ENCODE assay signal across 1 cellular context in genomic region chr3:128412180-128413002, GRCh38.
TF ChIP-seq lines count a peak whose summit lies in the region.

No MANE protein-coding gene starts in this region.

TF ChIP-seq in SK-N-SH treated with all-trans-retinoic acid at 6 μM for 48 hours, 23 proteins besides CTCF, POLR2A, EP300 and RAD21 (continued from another document):
- TF ChIP-seq RARB (CRISPR knock-in tag; IDR thresholded peaks at IDR 0.05) (no peak), GLIS3 (CRISPR knock-in tag; IDR thresholded peaks at IDR 0.05) (peak; percentile 33; the same call in 1 of the 2 replicates), TOX (CRISPR knock-in tag; IDR thresholded peaks at IDR 0.05; ENCODE audit: borderline replicate concordance) (no peak), ZFP3 (CRISPR knock-in tag; IDR thresholded peaks at IDR 0.05) (peak; percentile 99), CREB5 (CRISPR knock-in tag; IDR thresholded peaks at IDR 0.05; ENCODE audit: low read depth) (no peak), TCF4 (CRISPR knock-in tag; IDR thresholded peaks at IDR 0.05; ENCODE audit: borderline replicate concordance) (peak; percentile 38; the same call in 1 of the 2 replicates)
